Comparison of ENCODE assay signal across 19 cellular contexts in the genomic region with DNA sequence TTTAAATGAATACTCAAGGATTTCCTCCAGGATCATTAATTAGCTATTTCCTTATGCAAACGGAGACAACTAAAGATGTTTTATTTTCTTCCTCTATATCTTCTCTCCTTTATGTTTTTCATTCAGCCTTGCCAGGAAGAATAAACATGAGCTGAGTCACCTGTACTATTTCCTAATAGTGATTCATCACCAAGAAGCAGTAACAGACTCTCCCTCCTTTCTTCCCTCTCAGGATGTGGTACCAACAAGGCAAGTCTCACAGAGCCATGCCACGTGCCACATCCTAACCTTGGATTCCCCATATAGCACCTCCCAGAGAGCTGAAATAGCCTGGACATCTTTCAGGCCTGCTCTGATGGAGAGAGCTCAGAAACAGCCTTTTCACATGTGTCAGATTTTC.
A peak's percentile ranks its signal among the peaks of the same experiment; 100 is the strongest.
DNase-seq lines count a peak whose midpoint lies in the region; ATAC-seq, FAIRE-seq and TF ChIP-seq lines count a peak whose summit lies in the region.
"Had no signal": no experiment of that assay in that cellular context is flagged by ENCODE, and none has a peak within 500 bp of the region (broad histone marks: within the 10 kb centered on the region; RNA-seq: fewer than 3 reads in every experiment).

No MANE protein-coding gene starts in this region.

- DNase-seq in A549 (ENCODE audit: low read depth in 1 of 2, low spot score in 1 of 2) (peak; percentile 3 to 17), NCI-H69 (lab: John Stamatoyannopoulos, UW) (peak; percentile 74), cardiac fibroblast (ENCODE audit: low read depth in 2 of 2) (peak; percentile 11 to 74), glomerular visceral epithelial cell (ENCODE audit: extremely low spot score) (peak; percentile 29), NCI-H2196 treated with DMSO at 0.1 percent for 48 hours (lab: John Stamatoyannopoulos, UW; ENCODE audit: unreplicated experiment) (no peak), T-helper 2 cell (no peak)
- DNase-seq in activated CD8-positive, alpha-beta memory T cell treated with anti-CD3 and anti-CD28 coated beads, Interleukin-2, amount 10 ng/mL, durations not matched to agents 7 days and 5 days, result no peak
- DNase-seq: DMS79, hypothalamus, NCI-H1694 treated with DMSO at 0.1 percent for 48 hours, NCI-H446, right lobe of liver, SJCRH30, substantia nigra had no signal

- no peak for TF ChIP-seq CTCF in A549 (IDR thresholded peaks at IDR 0.05)
- TF ChIP-seq CTCF in cardiac fibroblast (IDR thresholded peaks at IDR 0.05; ENCODE audit: low read depth, low read length), result no peak

- H3K9me3 Mint-ChIP-seq in activated CD8-positive, alpha-beta memory T cell treated with anti-CD3 and anti-CD28 coated beads, Interleukin-2, amount 10 ng/mL, durations not matched to agents 7 days and 5 days (ENCODE audit: low read depth), result no peaks in the 10 kb centered on the region
- H3K9me3 Mint-ChIP-seq: T-helper 2 cell treated with Interferon-gamma antibody and Interleukin-4, amounts not matched to agents 5 μg/mL and 100 μg/mL, for 36 hours had no signal

- no peak for TF ChIP-seq EP300 in A549 (IDR thresholded peaks at IDR 0.05)

- no peaks in the 10 kb centered on the region for H3K36me3 Mint-ChIP-seq in activated CD8-positive, alpha-beta memory T cell treated with anti-CD3 and anti-CD28 coated beads, Interleukin-2, amount 10 ng/mL, durations not matched to agents 7 days and 5 days

- CTCF ChIA-PET in A549 (lab: Yijun Ruan, JAX), result no interaction called here
- CTCF ChIA-PET in activated CD8-positive, alpha-beta memory T cell treated with anti-CD3 and anti-CD28 coated beads, Interleukin-2, amount 10 ng/mL, durations not matched to agents 7 days and 5 days (lab: Charles Lee), result no interaction called here

- H3K4me3 ChIP-seq in A549 (no peak overlapping the region), cardiac fibroblast (replicated peaks in 1 of 2; ENCODE audit: low read depth in 2 of 2, low read length in 2 of 2) (no peak overlapping the region)
- H3K4me3 ChIP-seq: esophagus muscularis mucosa, right lobe of liver, SJCRH30, vagina had no signal

- FAIRE-seq in A549 (lab: Jason Lieb, UNC), result no peak

- H3K27ac ChIP-seq in A549, result no peak overlapping the region
- H3K27ac ChIP-seq: esophagus muscularis mucosa, right lobe of liver, SJCRH30, vagina had no signal

- TF ChIP-seq RAD21 in A549 (conservative IDR thresholded peaks at IDR 0.05 in 1 of 2, IDR thresholded peaks at IDR 0.05 in 1 of 2), result no peak

- no peaks in the 10 kb centered on the region for H3K9me3 ChIP-seq in A549
- H3K9me3 ChIP-seq: esophagus muscularis mucosa, right lobe of liver, SJCRH30, vagina had no signal

- 2% methylated on average over 2 of the region's 2 CpGs for WGBS in A549 (ENCODE audit: missing lambda C conversion rate)

- POLR2A ChIA-PET in A549 (lab: Yijun Ruan, JAX), result no interaction called here

- H3K4me2 ChIP-seq in A549, result no peak overlapping the region

- no peak for TF ChIP-seq POLR2A in A549 (IDR thresholded peaks at IDR 0.05; ENCODE audit: low read length)

- no peak overlapping the region for H3K4me3 Mint-ChIP-seq in activated CD8-positive, alpha-beta memory T cell treated with anti-CD3 and anti-CD28 coated beads, Interleukin-2, amount 10 ng/mL, durations not matched to agents 7 days and 5 days
- H3K4me3 Mint-ChIP-seq: T-helper 2 cell treated with Interferon-gamma antibody and Interleukin-4, amounts not matched to agents 5 μg/mL and 100 μg/mL, for 36 hours had no signal

- H3K27ac Mint-ChIP-seq in activated CD8-positive, alpha-beta memory T cell treated with anti-CD3 and anti-CD28 coated beads, Interleukin-2, amount 10 ng/mL, durations not matched to agents 7 days and 5 days, result no peak overlapping the region
- H3K27ac Mint-ChIP-seq: T-helper 2 cell treated with Interferon-gamma antibody and Interleukin-4, amounts not matched to agents 5 μg/mL and 100 μg/mL, for 36 hours had no signal

- no peaks in the 10 kb centered on the region for H3K4me1 Mint-ChIP-seq in activated CD8-positive, alpha-beta memory T cell treated with anti-CD3 and anti-CD28 coated beads, Interleukin-2, amount 10 ng/mL, durations not matched to agents 7 days and 5 days

- H3K4me1 ChIP-seq in A549, result no peaks in the 10 kb centered on the region
- H3K4me1 ChIP-seq: esophagus muscularis mucosa, SJCRH30 had no signal

- H3K27me3 Mint-ChIP-seq in activated CD8-positive, alpha-beta memory T cell treated with anti-CD3 and anti-CD28 coated beads, Interleukin-2, amount 10 ng/mL, durations not matched to agents 7 days and 5 days, result no peaks in the 10 kb centered on the region

- peak in 1 of 2 experiments; percentile 56; a peak in 2 of 6 replicates for ATAC-seq in A549
- ATAC-seq in activated CD8-positive, alpha-beta memory T cell treated with anti-CD3 and anti-CD28 coated beads, Interleukin-2, amount 10 ng/mL, durations not matched to agents 7 days and 5 days, result no peak
- no peak for ATAC-seq in GM19351 (IDR thresholded peaks at IDR 0.05; ENCODE audit: unreplicated experiment)
- ATAC-seq: left lobe of liver had no signal

TF ChIP-seq in A549, 52 proteins besides CTCF, POLR2A, EP300 and RAD21:
- TF ChIP-seq POLR2AphosphoS2 (conservative IDR thresholded peaks at IDR 0.05; ENCODE audit: low read length), result no peak
- TF ChIP-seq FOSL2 (IDR thresholded peaks at IDR 0.05), result no peak
- TF ChIP-seq FOSL2 (CRISPR knock-in tag; IDR thresholded peaks at IDR 0.05), result peak; percentile 33; the same call in 1 of the 2 replicates

Comparison
In these comparisons a context has a peak if more than half of its experiments do, and no peak if none do; other contexts are left out.
1. DNase-seq: peak in A549 (2 of 2), NCI-H69 (single experiment), cardiac fibroblast (2 of 2) and glomerular visceral epithelial cell (single experiment); none in activated CD8-positive, alpha-beta memory T cell treated with anti-CD3 and anti-CD28 coated beads, Interleukin-2, amount 10 ng/mL, durations not matched to agents 7 days and 5 days (single experiment), NCI-H2196 treated with DMSO at 0.1 percent for 48 hours (single experiment) and T-helper 2 cell (0 of 5).